In genomic region chr2:212021947-212022346, GRCh38 we compare ENCODE assay signal across 16 cellular contexts.
DNase-seq lines count a peak whose midpoint lies in the region; ATAC-seq lines count a peak whose summit lies in the region.
"Had no signal": no experiment of that assay in that cellular context is flagged by ENCODE, and none has a peak within 500 bp of the region (broad histone marks: within the 10 kb centered on the region; RNA-seq: fewer than 3 reads in every experiment).

No MANE protein-coding gene starts in this region.

- POLR2A ChIA-PET in activated CD8-positive, alpha-beta T cell treated with anti-CD3 and anti-CD28 coated beads, Interleukin-2, amount 10 ng/mL, durations not matched to agents 7 days and 5 days (lab: Charles Lee), result no interaction called here

- no peaks in the 10 kb centered on the region for H3K27me3 Mint-ChIP-seq in activated CD8-positive, alpha-beta T cell treated with anti-CD3 and anti-CD28 coated beads, Interleukin-2, amount 10 ng/mL, durations not matched to agents 7 days and 5 days (ENCODE audit: low read depth)
- H3K27me3 Mint-ChIP-seq: CD4-positive, CD25-positive, alpha-beta regulatory T cell; stimulated activated naive CD8-positive, alpha-beta T cell treated with anti-CD3 and anti-CD28 coated beads, Interleukin-15, Interleukin-2, amounts not matched to agents 100 ng/mL and 50 ng/mL, for 24 hours had no signal

- no peaks in the 10 kb centered on the region for H3K9me3 Mint-ChIP-seq in activated CD8-positive, alpha-beta T cell treated with anti-CD3 and anti-CD28 coated beads, Interleukin-2, amount 10 ng/mL, durations not matched to agents 7 days and 5 days (ENCODE audit: insufficient read depth)
- H3K9me3 Mint-ChIP-seq: stimulated activated naive CD8-positive, alpha-beta T cell treated with anti-CD3 and anti-CD28 coated beads, Interleukin-15, Interleukin-2, amounts not matched to agents 100 ng/mL and 50 ng/mL, for 24 hours had no signal

- no peaks in the 10 kb centered on the region for H3K4me1 Mint-ChIP-seq in activated CD8-positive, alpha-beta T cell treated with anti-CD3 and anti-CD28 coated beads, Interleukin-2, amount 10 ng/mL, durations not matched to agents 7 days and 5 days (ENCODE audit: low read depth)
- H3K4me1 Mint-ChIP-seq: CD4-positive, CD25-positive, alpha-beta regulatory T cell had no signal

- peak; percentile 24 for DNase-seq in H4 (ENCODE audit: low spot score)
- peak; percentile 5 for DNase-seq in T1000 (lab: John Stamatoyannopoulos, UW)
- DNase-seq in fibroblast of gingiva (ENCODE audit: low read depth), result peak; percentile 86
- peak; percentile 45 for DNase-seq in renal cortical epithelial cell (ENCODE audit: low read depth)
- DNase-seq in activated CD8-positive, alpha-beta T cell treated with anti-CD3 and anti-CD28 coated beads, Interleukin-2, amount 10 ng/mL, durations not matched to agents 7 days and 5 days, result no peak
- DNase-seq in superior temporal gyrus (ENCODE audit: extremely low spot score), result no peak
- DNase-seq in stimulated activated naive CD8-positive, alpha-beta T cell treated with anti-CD3 and anti-CD28 coated beads, Interleukin-15, Interleukin-2, amounts not matched to agents 100 U/mL and 50 U/mL, for 24 hours, result no peak
- DNase-seq: activated CD4-positive, CD25-positive, alpha-beta regulatory T cell; CD4-positive, CD25-positive, alpha-beta regulatory T cell; left cardiac atrium; mucosa of descending colon; NCI-H2029 treated with DMSO at 0.1 percent for 48 hours; ovary; spleen had no signal

- no peak overlapping the region for H3K27ac Mint-ChIP-seq in activated CD8-positive, alpha-beta T cell treated with anti-CD3 and anti-CD28 coated beads, Interleukin-2, amount 10 ng/mL, durations not matched to agents 7 days and 5 days
- H3K27ac Mint-ChIP-seq: CD4-positive, CD25-positive, alpha-beta regulatory T cell; stimulated activated naive CD8-positive, alpha-beta T cell treated with anti-CD3 and anti-CD28 coated beads, Interleukin-15, Interleukin-2, amounts not matched to agents 100 ng/mL and 50 ng/mL, for 24 hours had no signal

- ATAC-seq in activated CD8-positive, alpha-beta T cell treated with anti-CD3 and anti-CD28 coated beads, Interleukin-2, amount 10 ng/mL, durations not matched to agents 7 days and 5 days, result no peak
- no peak for ATAC-seq in stimulated activated naive CD8-positive, alpha-beta T cell treated with anti-CD3 and anti-CD28 coated beads, Interleukin-15, Interleukin-2, amounts not matched to agents 100 U/mL and 50 U/mL, for 24 hours
- no peak for ATAC-seq in GM18502 (IDR thresholded peaks at IDR 0.05; ENCODE audit: poor library complexity, unreplicated experiment)
- ATAC-seq: left cardiac atrium, mucosa of descending colon had no signal

- no peaks in the 10 kb centered on the region for H3K36me3 Mint-ChIP-seq in activated CD8-positive, alpha-beta T cell treated with anti-CD3 and anti-CD28 coated beads, Interleukin-2, amount 10 ng/mL, durations not matched to agents 7 days and 5 days (ENCODE audit: low read depth)
- H3K36me3 Mint-ChIP-seq: CD4-positive, CD25-positive, alpha-beta regulatory T cell had no signal

- CTCF ChIA-PET in activated CD8-positive, alpha-beta T cell treated with anti-CD3 and anti-CD28 coated beads, Interleukin-2, amount 10 ng/mL, durations not matched to agents 7 days and 5 days (lab: Charles Lee), result no interaction called here

- no peak overlapping the region for H3K4me3 Mint-ChIP-seq in activated CD8-positive, alpha-beta T cell treated with anti-CD3 and anti-CD28 coated beads, Interleukin-2, amount 10 ng/mL, durations not matched to agents 7 days and 5 days
- H3K4me3 Mint-ChIP-seq: CD4-positive, CD25-positive, alpha-beta regulatory T cell; stimulated activated naive CD8-positive, alpha-beta T cell treated with anti-CD3 and anti-CD28 coated beads, Interleukin-15, Interleukin-2, amounts not matched to agents 100 ng/mL and 50 ng/mL, for 24 hours had no signal

Comparison
In these comparisons a context has a peak if more than half of its experiments do, and no peak if none do; other contexts are left out.
1. DNase-seq: peak in H4 (single experiment), T1000 (single experiment), fibroblast of gingiva (single experiment) and renal cortical epithelial cell (single experiment); none in activated CD8-positive, alpha-beta T cell treated with anti-CD3 and anti-CD28 coated beads, Interleukin-2, amount 10 ng/mL, durations not matched to agents 7 days and 5 days (single experiment), superior temporal gyrus (single experiment) and stimulated activated naive CD8-positive, alpha-beta T cell treated with anti-CD3 and anti-CD28 coated beads, Interleukin-15, Interleukin-2, amounts not matched to agents 100 U/mL and 50 U/mL, for 24 hours (single experiment).